ENCODE assay signal across 10 cellular contexts in genomic region chr5:74201334-74202081, GRCh38.
A peak's percentile ranks its signal among the peaks of the same experiment; 100 is the strongest.
DNase-seq lines count a peak whose midpoint lies in the region; ATAC-seq and TF ChIP-seq lines count a peak whose summit lies in the region.
"Had no signal": no experiment of that assay in that cellular context is flagged by ENCODE, and none has a peak within 500 bp of the region (broad histone marks: within the 10 kb centered on the region; RNA-seq: fewer than 3 reads in every experiment).

No MANE protein-coding gene starts in this region.

- H3K4me3 Mint-ChIP-seq in activated CD8-positive, alpha-beta T cell treated with anti-CD3 and anti-CD28 coated beads for 36 hours, result no peak overlapping the region
- H3K4me3 Mint-ChIP-seq in activated CD8-positive, alpha-beta T cell treated with anti-CD3 and anti-CD28 coated beads, Interleukin-2, amount 10 ng/mL, durations not matched to agents 7 days and 5 days, result no peak overlapping the region
- H3K4me3 Mint-ChIP-seq: activated B cell treated with CpG ODN at 0.5 μM for 24 hours; CD4-positive, CD25-positive, alpha-beta regulatory T cell had no signal

- no peaks in the 10 kb centered on the region for H3K9me3 Mint-ChIP-seq in activated CD8-positive, alpha-beta T cell treated with anti-CD3 and anti-CD28 coated beads for 36 hours
- no peaks in the 10 kb centered on the region for H3K9me3 Mint-ChIP-seq in activated CD8-positive, alpha-beta T cell treated with anti-CD3 and anti-CD28 coated beads, Interleukin-2, amount 10 ng/mL, durations not matched to agents 7 days and 5 days (ENCODE audit: insufficient read depth)
- H3K9me3 Mint-ChIP-seq: activated B cell treated with CpG ODN at 0.5 μM for 24 hours had no signal

- ATAC-seq in activated CD8-positive, alpha-beta T cell treated with anti-CD3 and anti-CD28 coated beads for 36 hours, result peak; percentile 42
- no peak for ATAC-seq in activated CD8-positive, alpha-beta T cell treated with anti-CD3 and anti-CD28 coated beads, Interleukin-2, amount 10 ng/mL, durations not matched to agents 7 days and 5 days
- ATAC-seq in HG02938 (IDR thresholded peaks at IDR 0.05; ENCODE audit: unreplicated experiment), result peak; percentile 69

- H3K27me3 Mint-ChIP-seq in activated CD8-positive, alpha-beta T cell treated with anti-CD3 and anti-CD28 coated beads for 36 hours, result peaks cover 10% of the 10 kb centered on the region
- H3K27me3 Mint-ChIP-seq in activated CD8-positive, alpha-beta T cell treated with anti-CD3 and anti-CD28 coated beads, Interleukin-2, amount 10 ng/mL, durations not matched to agents 7 days and 5 days (ENCODE audit: low read depth), result peaks cover 2% of the 10 kb centered on the region
- H3K27me3 Mint-ChIP-seq: activated B cell treated with CpG ODN at 0.5 μM for 24 hours; CD4-positive, CD25-positive, alpha-beta regulatory T cell had no signal

- DNase-seq in activated CD8-positive, alpha-beta T cell treated with anti-CD3 and anti-CD28 coated beads for 36 hours, result peak; percentile 5
- DNase-seq in activated CD8-positive, alpha-beta T cell treated with anti-CD3 and anti-CD28 coated beads, Interleukin-2, amount 10 ng/mL, durations not matched to agents 7 days and 5 days, result no peak
- peak; percentile 45 for DNase-seq in NCI-H2196 treated with DMSO at 0.1 percent for 48 hours (lab: John Stamatoyannopoulos, UW; ENCODE audit: unreplicated experiment)
- peak; percentile 47 for DNase-seq in epithelial cell of esophagus (ENCODE audit: low read depth)
- DNase-seq in ureter (ENCODE audit: low spot score), result peak; percentile 57
- no peak for DNase-seq in T1000 (lab: John Stamatoyannopoulos, UW)
- DNase-seq in OCI-M2 (lab: John Stamatoyannopoulos, UW; ENCODE audit: unreplicated experiment), result no peak
- DNase-seq: activated B cell treated with CpG ODN at 0.5 μM for 24 hours; CD4-positive, CD25-positive, alpha-beta regulatory T cell had no signal

- CTCF ChIA-PET in activated CD8-positive, alpha-beta T cell treated with anti-CD3 and anti-CD28 coated beads for 36 hours (lab: Charles Lee), result no interaction called here
- CTCF ChIA-PET in activated CD8-positive, alpha-beta T cell treated with anti-CD3 and anti-CD28 coated beads, Interleukin-2, amount 10 ng/mL, durations not matched to agents 7 days and 5 days (lab: Charles Lee), result no interaction called here

- H3K4me1 Mint-ChIP-seq in activated CD8-positive, alpha-beta T cell treated with anti-CD3 and anti-CD28 coated beads for 36 hours (ENCODE audit: low read depth), result no peaks in the 10 kb centered on the region
- H3K4me1 Mint-ChIP-seq in activated CD8-positive, alpha-beta T cell treated with anti-CD3 and anti-CD28 coated beads, Interleukin-2, amount 10 ng/mL, durations not matched to agents 7 days and 5 days (ENCODE audit: low read depth), result peaks cover 3% of the 10 kb centered on the region
- H3K4me1 Mint-ChIP-seq: activated B cell treated with CpG ODN at 0.5 μM for 24 hours had no signal

- no peak for TF ChIP-seq CTCF in activated CD8-positive, alpha-beta T cell treated with anti-CD3 and anti-CD28 coated beads for 36 hours (IDR thresholded peaks at IDR 0.05)
- no peak for TF ChIP-seq CTCF in epithelial cell of esophagus (IDR thresholded peaks at IDR 0.05; ENCODE audit: insufficient read depth, low read depth, low read length, missing control alignments)

- intact Hi-C loops in activated CD8-positive, alpha-beta T cell treated with anti-CD3 and anti-CD28 coated beads for 36 hours (cut with micrococcal nuclease), result no loop called here

- no peak overlapping the region for H3K4me3 ChIP-seq in epithelial cell of esophagus (ENCODE audit: low read length)

- no peaks in the 10 kb centered on the region for H3K36me3 Mint-ChIP-seq in activated CD8-positive, alpha-beta T cell treated with anti-CD3 and anti-CD28 coated beads for 36 hours (ENCODE audit: low read depth)
- H3K36me3 Mint-ChIP-seq in activated CD8-positive, alpha-beta T cell treated with anti-CD3 and anti-CD28 coated beads, Interleukin-2, amount 10 ng/mL, durations not matched to agents 7 days and 5 days (ENCODE audit: low read depth), result no peaks in the 10 kb centered on the region
- H3K36me3 Mint-ChIP-seq: CD4-positive, CD25-positive, alpha-beta regulatory T cell had no signal

- POLR2A ChIA-PET in activated CD8-positive, alpha-beta T cell treated with anti-CD3 and anti-CD28 coated beads for 36 hours (lab: Charles Lee), result no interaction called here
- POLR2A ChIA-PET in activated CD8-positive, alpha-beta T cell treated with anti-CD3 and anti-CD28 coated beads, Interleukin-2, amount 10 ng/mL, durations not matched to agents 7 days and 5 days (lab: Charles Lee), result no interaction called here

- H3K27ac Mint-ChIP-seq in activated CD8-positive, alpha-beta T cell treated with anti-CD3 and anti-CD28 coated beads for 36 hours, result no peak overlapping the region
- H3K27ac Mint-ChIP-seq in activated CD8-positive, alpha-beta T cell treated with anti-CD3 and anti-CD28 coated beads, Interleukin-2, amount 10 ng/mL, durations not matched to agents 7 days and 5 days, result no peak overlapping the region
- H3K27ac Mint-ChIP-seq: activated B cell treated with CpG ODN at 0.5 μM for 24 hours; CD4-positive, CD25-positive, alpha-beta regulatory T cell had no signal

Comparison
In these comparisons a context has a peak if more than half of its experiments do, and no peak if none do; other contexts are left out.
1. DNase-seq: peak in activated CD8-positive, alpha-beta T cell treated with anti-CD3 and anti-CD28 coated beads for 36 hours (single experiment), NCI-H2196 treated with DMSO at 0.1 percent for 48 hours (single experiment), epithelial cell of esophagus (single experiment) and ureter (single experiment); none in activated CD8-positive, alpha-beta T cell treated with anti-CD3 and anti-CD28 coated beads, Interleukin-2, amount 10 ng/mL, durations not matched to agents 7 days and 5 days (single experiment), T1000 (single experiment) and OCI-M2 (single experiment).